ENCODE assay signal across 1 cellular context in the genomic region with DNA sequence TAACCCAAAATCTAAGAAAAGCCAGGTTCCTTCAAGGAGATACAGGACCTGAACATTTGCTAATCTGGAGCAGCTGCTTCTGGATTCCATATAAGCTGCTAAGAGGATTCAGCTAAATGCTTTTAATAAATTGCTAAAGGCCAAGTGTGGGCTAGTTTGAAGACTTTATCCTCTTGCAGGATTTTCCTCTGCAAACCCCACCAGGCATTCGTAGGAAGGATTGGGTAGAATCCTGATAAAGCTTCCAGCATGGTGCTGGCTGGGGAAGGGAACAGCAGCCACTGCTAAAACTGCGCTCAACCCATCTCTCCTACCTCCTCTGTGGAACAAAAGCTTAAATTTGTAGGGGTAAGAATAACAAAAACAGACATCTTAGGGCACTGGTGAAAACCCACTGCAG.
TF ChIP-seq lines count a peak whose summit lies in the region.

No MANE protein-coding gene starts in this region.

TF ChIP-seq in A549, 52 proteins besides CTCF, POLR2A, EP300 and RAD21 (continued from another document):
- no peak for TF ChIP-seq POLR2AphosphoS2 (conservative IDR thresholded peaks at IDR 0.05; ENCODE audit: low read length)
- TF ChIP-seq TFCP2L1 (CRISPR knock-in tag; IDR thresholded peaks at IDR 0.05) = no peak
- no peak for TF ChIP-seq BHLHE40 (IDR thresholded peaks at IDR 0.05; ENCODE audit: low read depth, low read length)
- TF ChIP-seq ZC3H11A (IDR thresholded peaks at IDR 0.05) = no peak
- TF ChIP-seq CBX8 (IDR thresholded peaks at IDR 0.05) = no peak
- TF ChIP-seq HOXA7 (CRISPR knock-in tag; IDR thresholded peaks at IDR 0.05) = no peak
- TF ChIP-seq NR3C1 (IDR thresholded peaks at IDR 0.05) = no peak
